In the genomic region with DNA sequence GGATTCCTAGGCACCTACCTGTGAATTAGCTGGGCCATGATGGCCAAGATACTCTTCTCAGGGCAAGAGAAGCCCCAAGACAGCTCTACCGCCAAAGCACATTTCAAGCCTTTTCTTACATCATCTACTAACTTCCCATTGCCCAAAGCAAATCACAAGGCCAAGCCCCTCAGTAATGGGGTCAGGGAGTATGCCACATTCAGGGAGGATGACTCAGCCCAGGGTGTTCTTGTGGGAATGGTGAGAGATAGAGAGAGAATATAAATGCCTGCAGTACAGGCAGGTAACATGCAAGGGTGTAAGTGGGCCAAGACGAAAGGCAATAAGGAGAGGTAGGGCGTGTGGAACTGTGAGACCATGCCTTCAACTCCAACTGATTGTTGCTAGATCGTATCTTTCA, we compare ENCODE assay signal across 1 cellular context.
TF ChIP-seq lines count a peak whose summit lies in the region.

No MANE protein-coding gene starts in this region.

TF ChIP-seq in H1, 55 proteins besides CTCF, POLR2A, EP300 and RAD21 (continued from another document):
- TF ChIP-seq, protein P1, sequence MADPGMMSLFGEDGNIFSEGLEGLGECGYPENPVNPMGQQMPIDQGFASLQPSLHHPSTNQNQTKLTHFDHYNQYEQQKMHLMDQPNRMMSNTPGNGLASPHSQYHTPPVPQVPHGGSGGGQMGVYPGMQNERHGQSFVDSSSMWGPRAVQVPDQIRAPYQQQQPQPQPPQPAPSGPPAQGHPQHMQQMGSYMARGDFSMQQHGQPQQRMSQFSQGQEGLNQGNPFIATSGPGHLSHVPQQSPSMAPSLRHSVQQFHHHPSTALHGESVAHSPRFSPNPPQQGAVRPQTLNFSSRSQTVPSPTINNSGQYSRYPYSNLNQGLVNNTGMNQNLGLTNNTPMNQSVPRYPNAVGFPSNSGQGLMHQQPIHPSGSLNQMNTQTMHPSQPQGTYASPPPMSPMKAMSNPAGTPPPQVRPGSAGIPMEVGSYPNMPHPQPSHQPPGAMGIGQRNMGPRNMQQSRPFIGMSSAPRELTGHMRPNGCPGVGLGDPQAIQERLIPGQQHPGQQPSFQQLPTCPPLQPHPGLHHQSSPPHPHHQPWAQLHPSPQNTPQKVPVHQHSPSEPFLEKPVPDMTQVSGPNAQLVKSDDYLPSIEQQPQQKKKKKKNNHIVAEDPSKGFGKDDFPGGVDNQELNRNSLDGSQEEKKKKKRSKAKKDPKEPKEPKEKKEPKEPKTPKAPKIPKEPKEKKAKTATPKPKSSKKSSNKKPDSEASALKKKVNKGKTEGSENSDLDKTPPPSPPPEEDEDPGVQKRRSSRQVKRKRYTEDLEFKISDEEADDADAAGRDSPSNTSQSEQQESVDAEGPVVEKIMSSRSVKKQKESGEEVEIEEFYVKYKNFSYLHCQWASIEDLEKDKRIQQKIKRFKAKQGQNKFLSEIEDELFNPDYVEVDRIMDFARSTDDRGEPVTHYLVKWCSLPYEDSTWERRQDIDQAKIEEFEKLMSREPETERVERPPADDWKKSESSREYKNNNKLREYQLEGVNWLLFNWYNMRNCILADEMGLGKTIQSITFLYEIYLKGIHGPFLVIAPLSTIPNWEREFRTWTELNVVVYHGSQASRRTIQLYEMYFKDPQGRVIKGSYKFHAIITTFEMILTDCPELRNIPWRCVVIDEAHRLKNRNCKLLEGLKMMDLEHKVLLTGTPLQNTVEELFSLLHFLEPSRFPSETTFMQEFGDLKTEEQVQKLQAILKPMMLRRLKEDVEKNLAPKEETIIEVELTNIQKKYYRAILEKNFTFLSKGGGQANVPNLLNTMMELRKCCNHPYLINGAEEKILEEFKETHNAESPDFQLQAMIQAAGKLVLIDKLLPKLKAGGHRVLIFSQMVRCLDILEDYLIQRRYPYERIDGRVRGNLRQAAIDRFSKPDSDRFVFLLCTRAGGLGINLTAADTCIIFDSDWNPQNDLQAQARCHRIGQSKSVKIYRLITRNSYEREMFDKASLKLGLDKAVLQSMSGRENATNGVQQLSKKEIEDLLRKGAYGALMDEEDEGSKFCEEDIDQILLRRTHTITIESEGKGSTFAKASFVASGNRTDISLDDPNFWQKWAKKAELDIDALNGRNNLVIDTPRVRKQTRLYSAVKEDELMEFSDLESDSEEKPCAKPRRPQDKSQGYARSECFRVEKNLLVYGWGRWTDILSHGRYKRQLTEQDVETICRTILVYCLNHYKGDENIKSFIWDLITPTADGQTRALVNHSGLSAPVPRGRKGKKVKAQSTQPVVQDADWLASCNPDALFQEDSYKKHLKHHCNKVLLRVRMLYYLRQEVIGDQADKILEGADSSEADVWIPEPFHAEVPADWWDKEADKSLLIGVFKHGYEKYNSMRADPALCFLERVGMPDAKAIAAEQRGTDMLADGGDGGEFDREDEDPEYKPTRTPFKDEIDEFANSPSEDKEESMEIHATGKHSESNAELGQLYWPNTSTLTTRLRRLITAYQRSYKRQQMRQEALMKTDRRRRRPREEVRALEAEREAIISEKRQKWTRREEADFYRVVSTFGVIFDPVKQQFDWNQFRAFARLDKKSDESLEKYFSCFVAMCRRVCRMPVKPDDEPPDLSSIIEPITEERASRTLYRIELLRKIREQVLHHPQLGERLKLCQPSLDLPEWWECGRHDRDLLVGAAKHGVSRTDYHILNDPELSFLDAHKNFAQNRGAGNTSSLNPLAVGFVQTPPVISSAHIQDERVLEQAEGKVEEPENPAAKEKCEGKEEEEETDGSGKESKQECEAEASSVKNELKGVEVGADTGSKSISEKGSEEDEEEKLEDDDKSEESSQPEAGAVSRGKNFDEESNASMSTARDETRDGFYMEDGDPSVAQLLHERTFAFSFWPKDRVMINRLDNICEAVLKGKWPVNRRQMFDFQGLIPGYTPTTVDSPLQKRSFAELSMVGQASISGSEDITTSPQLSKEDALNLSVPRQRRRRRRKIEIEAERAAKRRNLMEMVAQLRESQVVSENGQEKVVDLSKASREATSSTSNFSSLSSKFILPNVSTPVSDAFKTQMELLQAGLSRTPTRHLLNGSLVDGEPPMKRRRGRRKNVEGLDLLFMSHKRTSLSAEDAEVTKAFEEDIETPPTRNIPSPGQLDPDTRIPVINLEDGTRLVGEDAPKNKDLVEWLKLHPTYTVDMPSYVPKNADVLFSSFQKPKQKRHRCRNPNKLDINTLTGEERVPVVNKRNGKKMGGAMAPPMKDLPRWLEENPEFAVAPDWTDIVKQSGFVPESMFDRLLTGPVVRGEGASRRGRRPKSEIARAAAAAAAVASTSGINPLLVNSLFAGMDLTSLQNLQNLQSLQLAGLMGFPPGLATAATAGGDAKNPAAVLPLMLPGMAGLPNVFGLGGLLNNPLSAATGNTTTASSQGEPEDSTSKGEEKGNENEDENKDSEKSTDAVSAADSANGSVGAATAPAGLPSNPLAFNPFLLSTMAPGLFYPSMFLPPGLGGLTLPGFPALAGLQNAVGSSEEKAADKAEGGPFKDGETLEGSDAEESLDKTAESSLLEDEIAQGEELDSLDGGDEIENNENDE (IDR thresholded peaks at IDR 0.05; ENCODE audit: insufficient replicate concordance, low read length), result no peak
- TF ChIP-seq NRF1 (IDR thresholded peaks at IDR 0.05; ENCODE audit: low read depth, low read length) (no peak), RNF2 (IDR thresholded peaks at IDR 0.05; ENCODE audit: borderline replicate concordance, low read depth, low read length, missing control alignments, poor library complexity, severe bottlenecking) (no peak), BACH1 (IDR thresholded peaks at IDR 0.05; ENCODE audit: low read length) (no peak), SAP30 (IDR thresholded peaks at IDR 0.05; ENCODE audit: insufficient read depth, insufficient replicate concordance, low read length) (no peak), TAF1 (IDR thresholded peaks at IDR 0.05; ENCODE audit: low read depth, low read length) (no peak)
